ENCODE assay signal across 2 cellular contexts in the genomic region with DNA sequence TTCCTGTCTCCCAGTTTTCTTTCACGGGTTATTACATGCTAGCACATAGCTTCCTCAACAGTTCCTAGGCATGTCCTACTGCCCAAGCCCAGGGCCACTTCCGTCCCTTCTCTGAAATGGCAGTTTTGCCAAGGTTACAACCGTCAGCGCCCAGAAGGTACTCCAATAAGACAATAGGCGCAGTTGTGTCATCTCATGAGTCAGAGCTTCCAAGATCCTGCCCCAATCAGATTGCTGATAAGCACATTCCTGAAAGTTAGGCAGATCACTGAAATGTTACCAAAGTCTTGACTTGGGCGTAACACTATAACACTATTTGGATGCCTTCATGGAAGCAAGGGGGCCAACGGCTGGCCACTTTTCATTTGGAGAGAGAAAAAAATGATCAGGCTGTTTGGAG.
TF ChIP-seq lines count a peak whose summit lies in the region.

No MANE protein-coding gene starts in this region.

TF ChIP-seq in Ishikawa, 13 proteins besides CTCF, POLR2A, EP300 and RAD21:
- TF ChIP-seq CEBPB (IDR thresholded peaks at IDR 0.05) = no peak
- peak; percentile 51 for TF ChIP-seq TEAD4 (IDR thresholded peaks at IDR 0.05)
- 0 out of 2 replicates have a peak, but pooled peaks have one; percentile 17 for TF ChIP-seq FOXM1 (IDR thresholded peaks at IDR 0.05; ENCODE audit: borderline replicate concordance, low read depth)

TF ChIP-seq in endothelial cell of umbilical vein, 7 proteins besides CTCF, POLR2A, EP300 and RAD21:
- TF ChIP-seq FOS (IDR thresholded peaks at IDR 0.05; ENCODE audit: borderline replicate concordance, insufficient read depth, low read length) = no peak
- peak; percentile 41 for TF ChIP-seq JUN (IDR thresholded peaks at IDR 0.05; ENCODE audit: borderline replicate concordance, insufficient read depth, insufficient read length, low read depth)
